Comparison of ENCODE assay signal across 22 cellular contexts in the genomic region with DNA sequence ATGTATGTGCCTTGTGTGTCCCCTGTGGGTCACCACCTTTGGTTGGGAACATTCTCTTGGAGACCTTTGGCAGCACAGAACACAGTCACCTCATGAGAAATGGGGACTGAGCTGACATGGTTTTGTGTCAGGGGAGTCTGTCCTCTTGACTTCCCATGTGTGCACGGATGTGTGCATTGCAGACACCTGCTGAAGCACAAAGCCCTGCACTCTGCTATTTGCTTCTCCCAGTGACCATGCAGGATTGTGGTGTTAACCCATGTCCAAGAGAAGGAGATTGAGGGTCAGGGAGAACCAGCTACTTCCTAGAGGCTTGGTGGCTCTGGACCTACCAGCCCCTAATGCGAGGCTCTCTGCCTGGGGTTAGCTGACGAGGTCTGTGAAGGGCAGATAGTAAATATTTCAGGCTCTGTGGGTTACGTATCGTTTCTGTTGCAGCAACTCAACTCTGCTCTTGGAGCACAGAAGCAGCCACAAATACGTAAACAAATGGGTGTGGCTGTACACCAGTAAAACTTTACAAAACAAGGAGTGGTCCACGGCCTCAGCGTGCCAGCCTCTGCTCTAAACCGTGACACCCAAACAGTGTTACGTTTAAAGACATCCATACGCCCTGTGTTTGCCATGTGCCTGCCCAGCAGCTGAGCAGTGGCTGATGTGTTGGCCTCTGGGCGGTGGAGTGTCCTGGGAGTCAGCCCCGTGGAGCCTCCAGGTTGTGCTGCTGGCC. TPM values are rescaled to one million over a fixed set of nuclear protein-coding genes. Genes with fewer than 3 reads are reported as not detected.
"Had no signal": no experiment of that assay in that cellular context is flagged by ENCODE, and none has a peak within 500 bp of the region (broad histone marks: within the 10 kb centered on the region; RNA-seq: fewer than 3 reads in every experiment).

No MANE protein-coding gene starts in this region.

- H3K4me3 ChIP-seq: coronary artery, esophagus squamous epithelium, lower lobe of right lung, prostate gland, right atrium auricular region, thyroid gland had no signal

- H3K9me3 ChIP-seq: esophagus squamous epithelium, lower lobe of right lung, prostate gland, thyroid gland had no signal

- H3K9me3 Mint-ChIP-seq: T-helper 1 cell treated with Interleukin-12 subunit alpha and Interleukin-12 subunit beta and Interleukin-4 antibody, amounts not matched to agents 30 μg/mL and 1 μg/mL, for 36 hours had no signal

- H3K36me3 Mint-ChIP-seq: activated naive CD4-positive, alpha-beta T cell treated with anti-CD3 and anti-CD28 coated beads, Interleukin-2, amount 10 ng/mL, durations not matched to agents 7 days and 5 days; naive thymus-derived CD8-positive, alpha-beta T cell had no signal

- H3K27me3 ChIP-seq: esophagus squamous epithelium, foreskin keratinocyte, right atrium auricular region, thyroid gland had no signal

- H3K4me1 Mint-ChIP-seq: activated B cell treated with CpG ODN at 0.5 μM for 24 hours; activated naive CD4-positive, alpha-beta T cell treated with anti-CD3 and anti-CD28 coated beads, Interleukin-2, amount 10 ng/mL, durations not matched to agents 7 days and 5 days had no signal

- H3K27ac Mint-ChIP-seq: activated B cell treated with CpG ODN at 0.5 μM for 24 hours; activated naive CD4-positive, alpha-beta T cell treated with anti-CD3 and anti-CD28 coated beads, Interleukin-2, amount 10 ng/mL, durations not matched to agents 7 days and 5 days; naive thymus-derived CD8-positive, alpha-beta T cell; T-helper 1 cell treated with Interleukin-12 subunit alpha and Interleukin-12 subunit beta and Interleukin-4 antibody, amounts not matched to agents 30 μg/mL and 1 μg/mL, for 36 hours had no signal

- DNase-seq: activated B cell treated with CpG ODN at 0.5 μM for 24 hours; activated CD4-positive, alpha-beta T cell treated with anti-CD3 and anti-CD28 coated beads for 4 hours; activated CD4-positive, alpha-beta T cell treated with anti-CD3 and anti-CD28 coated beads, Interleukin-2, amount 50 U/mL, for 48 hours; activated effector memory CD4-positive, alpha-beta T cell treated with anti-CD3 and anti-CD28 coated beads, Interleukin-2, amount 50 U/mL, for 16 hours; activated naive CD4-positive, alpha-beta T cell treated with anti-CD3 and anti-CD28 coated beads, Interleukin-2, amount 10 ng/mL, durations not matched to agents 7 days and 5 days; activated T-cell treated with anti-CD3 and anti-CD28 coated beads for 4 hours; cerebellar nuclear complex; esophagus squamous epithelium; foreskin keratinocyte; lower lobe of right lung; naive thymus-derived CD8-positive, alpha-beta T cell; stimulated activated CD4-positive, alpha-beta T cell treated with anti-CD3 and anti-CD28 coated beads, Interleukin-12 subunit alpha, Interleukin-12 subunit beta, amount 100 ng/mL, for 4 hours; stimulated activated CD4-positive, alpha-beta T cell treated with anti-CD3 and anti-CD28 coated beads, Interleukin-4, amount 100 ng/mL, for 4 hours; stimulated activated naive CD8-positive, alpha-beta T cell treated with anti-CD3 and anti-CD28 coated beads, Interleukin-15, Interleukin-2, amounts not matched to agents 100 U/mL and 50 U/mL, for 24 hours; substantia nigra; T1000; thyroid gland had no signal

- H3K36me3 ChIP-seq: esophagus squamous epithelium, lower lobe of right lung, prostate gland, right atrium auricular region, thyroid gland had no signal

- H3K27ac ChIP-seq: coronary artery, esophagus squamous epithelium, foreskin keratinocyte, lower lobe of right lung, right atrium auricular region, thyroid gland had no signal

- H3K4me1 ChIP-seq: esophagus squamous epithelium, foreskin keratinocyte, lower lobe of right lung, prostate gland, right atrium auricular region, thyroid gland had no signal

- ATAC-seq: foreskin keratinocyte; left lobe of liver; lower lobe of right lung; naive thymus-derived CD8-positive, alpha-beta T cell; stimulated activated naive CD8-positive, alpha-beta T cell treated with anti-CD3 and anti-CD28 coated beads, Interleukin-15, Interleukin-2, amounts not matched to agents 100 U/mL and 50 U/mL, for 24 hours had no signal

- H3K27me3 Mint-ChIP-seq: activated B cell treated with CpG ODN at 0.5 μM for 24 hours; activated naive CD4-positive, alpha-beta T cell treated with anti-CD3 and anti-CD28 coated beads, Interleukin-2, amount 10 ng/mL, durations not matched to agents 7 days and 5 days had no signal

- H3K4me3 Mint-ChIP-seq: activated B cell treated with CpG ODN at 0.5 μM for 24 hours; activated naive CD4-positive, alpha-beta T cell treated with anti-CD3 and anti-CD28 coated beads, Interleukin-2, amount 10 ng/mL, durations not matched to agents 7 days and 5 days; naive thymus-derived CD8-positive, alpha-beta T cell; T-helper 1 cell treated with Interleukin-12 subunit alpha and Interleukin-12 subunit beta and Interleukin-4 antibody, amounts not matched to agents 30 μg/mL and 1 μg/mL, for 36 hours had no signal

RNA-seq across cellular contexts. Expression of a gene that starts 51.7 kb away (rescaled TPM):
- total RNA-seq: activated B cell treated with CpG ODN at 0.5 μM for 24 hours; naive thymus-derived CD8-positive, alpha-beta T cell had no signal
